Comparison of ENCODE assay signal across 26 cellular contexts in the genomic region with DNA sequence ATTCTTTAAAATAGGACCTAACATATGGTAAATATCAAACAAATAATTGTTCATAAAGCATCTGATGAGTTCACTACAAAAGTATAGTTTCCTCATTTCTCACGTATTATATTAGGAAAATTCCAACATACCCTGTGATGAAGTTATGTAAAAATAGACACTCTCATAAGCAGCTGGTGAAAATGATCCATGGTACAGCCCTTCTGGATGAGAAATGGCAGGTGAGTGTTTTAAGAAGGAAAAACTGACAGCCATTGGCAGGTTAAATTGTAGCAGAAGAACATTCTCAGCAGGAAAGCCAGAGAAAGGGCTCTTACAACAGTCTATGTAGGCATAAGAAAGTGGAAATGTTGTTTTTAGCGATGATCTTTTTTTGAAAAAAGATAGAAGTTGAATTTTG.
"Had no signal": no experiment of that assay in that cellular context is flagged by ENCODE, and none has a peak within 500 bp of the region (broad histone marks: within the 10 kb centered on the region; RNA-seq: fewer than 3 reads in every experiment).

No MANE protein-coding gene starts in this region.

- H3K27me3 ChIP-seq: stomach, suprapubic skin, testis, thyroid gland, tibial artery, tibial nerve, transverse colon, upper lobe of left lung, upper lobe of right lung, uterus, vagina had no signal

- H3K4me3 ChIP-seq: stomach, suprapubic skin, testis, thoracic aorta, thyroid gland, tibial artery, tibial nerve, transverse colon, upper lobe of left lung, upper lobe of right lung, uterus, vagina had no signal

- ATAC-seq: stimulated activated effector memory CD8-positive, alpha-beta T cell treated with anti-CD3 and anti-CD28 coated beads, Interleukin-12 subunit alpha, Interleukin-12 subunit beta, amount 100 ng/mL, for 72 hours; stimulated activated memory B cell treated with anti-CD40 and anti-IgM and Interleukin-4, amounts not matched to agents 10 μg/mL and 1 μg/mL and 100 μg/mL, for 72 hours; stimulated activated naive B cell treated with anti-CD40 and anti-IgM and Interleukin-4, amounts not matched to agents 10 μg/mL and 1 μg/mL and 100 μg/mL, for 72 hours; stimulated activated naive CD8-positive, alpha-beta T cell treated with anti-CD3 and anti-CD28 coated beads, Interleukin-15, amount 100 ng/mL, for 72 hours; stimulated activated naive CD8-positive, alpha-beta T cell treated with anti-CD3 and anti-CD28 coated beads, Interleukin-15, Interleukin-2, amounts not matched to agents 100 U/mL and 50 U/mL, for 24 hours; upper lobe of right lung had no signal

- H3K27ac ChIP-seq: stomach, suprapubic skin, testis, thoracic aorta, thyroid gland, tibial artery, tibial nerve, transverse colon, upper lobe of left lung, upper lobe of right lung, uterus, vagina had no signal

- H3K4me1 ChIP-seq: stomach, suprapubic skin, testis, thyroid gland, tibial artery, tibial nerve, transverse colon, upper lobe of left lung, upper lobe of right lung, uterus, vagina had no signal

- H3K9me3 ChIP-seq: stomach, suprapubic skin, testis, thoracic aorta, thyroid gland, tibial artery, tibial nerve, transverse colon, upper lobe of left lung, upper lobe of right lung, uterus, vagina had no signal

- DNase-seq: stimulated activated CD4-positive, alpha-beta T cell treated with anti-CD3 and anti-CD28 coated beads, Interleukin-2, amount 100 ng/mL, for 48 hours; stimulated activated CD4-positive, alpha-beta T cell treated with anti-CD3 and anti-CD28 coated beads, Interleukin-4, amount 100 ng/mL, for 1 hour; stimulated activated CD4-positive, alpha-beta T cell treated with anti-CD3 and anti-CD28 coated beads, Interleukin-4, amount 100 ng/mL, for 24 hours; stimulated activated CD4-positive, alpha-beta T cell treated with anti-CD3 and anti-CD28 coated beads, Interleukin-4, amount 100 ng/mL, for 4 hours; stimulated activated CD8-positive, alpha-beta memory T cell treated with anti-CD3 and anti-CD28 coated beads, Interleukin-4, amount 100 ng/mL, for 48 hours; stimulated activated naive B cell treated with anti-CD40 and anti-IgM and Interleukin-4, amounts not matched to agents 10 μg/mL and 1 μg/mL and 100 μg/mL, for 72 hours; stimulated activated naive CD4-positive, alpha-beta T cell; stimulated activated naive CD4-positive, alpha-beta T cell treated with Interleukin-2 at 50 U/mL for 16 hours; stimulated activated naive CD8-positive, alpha-beta T cell treated with anti-CD3 and anti-CD28 coated beads, Interleukin-15, amount 100 ng/mL, for 72 hours; stimulated activated naive CD8-positive, alpha-beta T cell treated with anti-CD3 and anti-CD28 coated beads, Interleukin-15, Interleukin-2, amounts not matched to agents 100 U/mL and 50 U/mL, for 24 hours; stomach; substantia nigra; testis; thyroid gland; tibial artery; transverse colon; trophoblast cell; upper lobe of left lung; upper lobe of right lung; uterus had no signal

- H3K36me3 ChIP-seq: stomach, suprapubic skin, thoracic aorta, thyroid gland, tibial artery, tibial nerve, transverse colon, upper lobe of left lung, upper lobe of right lung, uterus, vagina had no signal
